In genomic region chr9:71286146-71286545, GRCh38 we compare ENCODE assay signal across 14 cellular contexts.
DNase-seq lines count a peak whose midpoint lies in the region; ATAC-seq and TF ChIP-seq lines count a peak whose summit lies in the region.
"Had no signal": no experiment of that assay in that cellular context is flagged by ENCODE, and none has a peak within 500 bp of the region (broad histone marks: within the 10 kb centered on the region; RNA-seq: fewer than 3 reads in every experiment).

No MANE protein-coding gene starts in this region.

- H4K20me1 ChIP-seq in GM23338 (replicated peaks; ENCODE audit: insufficient read depth) (no peaks in the 10 kb centered on the region), neural progenitor cell (ENCODE audit: low read depth) (no peaks in the 10 kb centered on the region)

- H3K36me3 Mint-ChIP-seq in GM23338 (ENCODE audit: low read depth) (no peaks in the 10 kb centered on the region), neural progenitor cell (no peaks in the 10 kb centered on the region)
- H3K36me3 Mint-ChIP-seq: CD4-positive, alpha-beta memory T cell had no signal

- no peaks in the 10 kb centered on the region for H3K27me3 ChIP-seq in GM23338 (ENCODE audit: insufficient read depth)
- no peaks in the 10 kb centered on the region for H3K27me3 ChIP-seq in neural progenitor cell

- H3K4me1 ChIP-seq in GM23338 (ENCODE audit: insufficient read depth) (peaks cover 9% of the 10 kb centered on the region; the same call in 1 of the 2 replicates), neural progenitor cell (peaks cover 9% of the 10 kb centered on the region)

- H3K36me3 ChIP-seq in GM23338 (ENCODE audit: insufficient read depth), result no peaks in the 10 kb centered on the region
- no peaks in the 10 kb centered on the region for H3K36me3 ChIP-seq in neural progenitor cell

- no peak overlapping the region for H3K27ac ChIP-seq in GM23338 (ENCODE audit: low read depth)
- no peak overlapping the region for H3K27ac ChIP-seq in neural progenitor cell

- H3K9me3 ChIP-seq in neural progenitor cell (ENCODE audit: low read depth), result no peaks in the 10 kb centered on the region

- ATAC-seq in GM23338 (no peak), HG03025 (IDR thresholded peaks at IDR 0.05; ENCODE audit: low FRiP score, unreplicated experiment) (no peak)

- H3K9me2 ChIP-seq in GM23338 (ENCODE audit: insufficient read depth), result no peaks in the 10 kb centered on the region

- H3K27me3 Mint-ChIP-seq in GM23338 (ENCODE audit: insufficient read depth, low read depth, poor library complexity), result no peaks in the 10 kb centered on the region
- no peaks in the 10 kb centered on the region for H3K27me3 Mint-ChIP-seq in neural progenitor cell (ENCODE audit: insufficient read depth, low read depth)

- H3K27ac Mint-ChIP-seq in GM23338 (no peak overlapping the region), neural progenitor cell (no peak overlapping the region)
- H3K27ac Mint-ChIP-seq: CD4-positive, alpha-beta memory T cell had no signal

- DNase-seq in G401 (ENCODE audit: low spot score) (peak; percentile 94), GM23338 (ENCODE audit: low spot score) (no peak), cerebellum (ENCODE audit: low spot score) (peak; percentile 63), neural progenitor cell (ENCODE audit: low spot score) (no peak), NCI-H1930 (lab: John Stamatoyannopoulos, UW) (no peak)
- DNase-seq: Calu3; CD4-positive, alpha-beta memory T cell; COR-L47; DMS79; EL; GF-D8; H7; HCEC 1CT had no signal

- H3K9ac ChIP-seq in neural progenitor cell, result no peak overlapping the region

- H2AFZ ChIP-seq in GM23338, result peak overlapping the region; percentile 19; the same call in 1 of the 2 replicates
- H2AFZ ChIP-seq in neural progenitor cell (replicated peaks), result peak overlapping the region; percentile 36

- H3F3A ChIP-seq in GM23338 (replicated peaks; ENCODE audit: low read depth), result no peaks in the 10 kb centered on the region
- no peaks in the 10 kb centered on the region for H3F3A ChIP-seq in neural progenitor cell (ENCODE audit: low read depth)

- no peak overlapping the region for H3K4me3 Mint-ChIP-seq in GM23338
- H3K4me3 Mint-ChIP-seq in neural progenitor cell, result no peak overlapping the region
- H3K4me3 Mint-ChIP-seq: CD4-positive, alpha-beta memory T cell had no signal

- H3K4me2 ChIP-seq in GM23338 (no peak overlapping the region), neural progenitor cell (no peak overlapping the region)

- H3K79me2 ChIP-seq in GM23338 (replicated peaks; ENCODE audit: insufficient read depth), result no peaks in the 10 kb centered on the region
- no peaks in the 10 kb centered on the region for H3K79me2 ChIP-seq in neural progenitor cell (ENCODE audit: low read depth)

- TF ChIP-seq CTCF in GM23338 (conservative IDR thresholded peaks at IDR 0.05; ENCODE audit: low read depth in 2 of 2) (no peak), neural progenitor cell (IDR thresholded peaks at IDR 0.05) (no peak)

- in situ Hi-C loops in G401 (cut with HindIII; ENCODE audit: low sequenced_read_pairs), result no loop called here

- H3K4me1 Mint-ChIP-seq in GM23338, result peaks cover 19% of the 10 kb centered on the region
- H3K4me1 Mint-ChIP-seq in neural progenitor cell, result peaks cover 14% of the 10 kb centered on the region
- H3K4me1 Mint-ChIP-seq: CD4-positive, alpha-beta memory T cell had no signal

- H3K9me3 Mint-ChIP-seq in GM23338 (no peaks in the 10 kb centered on the region), neural progenitor cell (peaks cover 8% of the 10 kb centered on the region)
- H3K9me3 Mint-ChIP-seq: CD4-positive, alpha-beta memory T cell had no signal

- H3K4me3 ChIP-seq in GM23338 (no peak overlapping the region), neural progenitor cell (no peak overlapping the region)

TF ChIP-seq in GM23338, 12 proteins besides CTCF, POLR2A, EP300 and RAD21 (continues in another document):
- TF ChIP-seq STAT1 (IDR thresholded peaks at IDR 0.05; ENCODE audit: unreplicated experiment) (no peak), REST (IDR thresholded peaks at IDR 0.05; ENCODE audit: unreplicated experiment) (no peak), JUNB (IDR thresholded peaks at IDR 0.05; ENCODE audit: unreplicated experiment) (no peak), ZNF114 (CRISPR knock-in tag; IDR thresholded peaks at IDR 0.05) (no peak), EZH2 (IDR thresholded peaks at IDR 0.05; ENCODE audit: low read depth, unreplicated experiment) (no peak), ZNF331 (CRISPR knock-in tag; IDR thresholded peaks at IDR 0.05; ENCODE audit: low read depth) (no peak), ZNF462 (CRISPR knock-in tag; IDR thresholded peaks at IDR 0.05) (no peak)

Comparison
In these comparisons a context has a peak if more than half of its experiments do, and no peak if none do; other contexts are left out.
1. DNase-seq: peak in G401 (single experiment) and cerebellum (single experiment); none in GM23338 (single experiment), neural progenitor cell (single experiment) and NCI-H1930 (0 of 2).